Comparison of ENCODE assay signal across 17 cellular contexts in the genomic region with DNA sequence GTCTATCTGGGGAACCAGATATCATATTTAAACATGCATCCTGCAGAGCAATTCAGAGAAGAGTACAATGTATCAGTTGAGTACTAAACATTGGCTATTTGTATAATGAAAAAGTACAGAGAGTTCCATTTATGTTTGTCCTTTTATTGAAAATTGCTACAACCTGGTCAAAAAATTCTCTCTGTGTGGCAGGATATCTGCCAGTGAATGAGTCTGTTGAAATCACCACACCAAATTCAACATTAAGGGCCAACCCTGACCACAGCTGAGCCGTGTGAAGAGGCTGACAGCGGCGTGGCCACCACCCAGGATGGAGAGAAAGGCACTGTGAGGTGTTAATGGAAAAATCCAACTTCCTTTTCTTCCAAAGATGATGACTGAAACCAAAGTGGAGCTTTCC.
DNase-seq lines count a peak whose midpoint lies in the region; ATAC-seq, FAIRE-seq and TF ChIP-seq lines count a peak whose summit lies in the region.
"Had no signal": no experiment of that assay in that cellular context is flagged by ENCODE, and none has a peak within 500 bp of the region (broad histone marks: within the 10 kb centered on the region; RNA-seq: fewer than 3 reads in every experiment).

No MANE protein-coding gene starts in this region.

- H3K4me1 Mint-ChIP-seq in glutamatergic neuron (ENCODE audit: low read depth, unreplicated experiment), result no peaks in the 10 kb centered on the region
- H3K4me1 Mint-ChIP-seq: CD8-positive, alpha-beta memory T cell had no signal

- no peaks in the 10 kb centered on the region for H3K36me3 ChIP-seq in heart right ventricle
- H3K36me3 ChIP-seq in psoas muscle (ENCODE audit: insufficient read depth in 1 of 2, low read depth in 1 of 2), result no peaks in the 10 kb centered on the region
- H3K36me3 ChIP-seq in kidney (ENCODE audit: control insufficient read depth in 1 of 2, insufficient read depth in 2 of 2, low read length in 2 of 2), result no peaks in the 10 kb centered on the region
- H3K36me3 ChIP-seq: BLaER1, SJCRH30 had no signal

- intact Hi-C loops in Right ventricle myocardium inferior (cut with DNase I) (loop anchor here (10.0 kb wide), 1 partner anchor 528 kb away; no protein-coding TSS in a partner anchor), cardiac septum (cut with DNase I) (no loop called here), heart right ventricle (cut with DNase I) (loop anchor here in 1 of 10 donors (5.0 kb wide), 1 partner anchor 546 kb away; no protein-coding TSS in a partner anchor), psoas muscle (cut with DNase I) (no loop called here), kidney (cut with DNase I) (no loop called here)

- no peak overlapping the region for H3K4me3 Mint-ChIP-seq in glutamatergic neuron (ENCODE audit: unreplicated experiment)
- H3K4me3 Mint-ChIP-seq: CD8-positive, alpha-beta memory T cell had no signal

- H3K27ac ChIP-seq in heart right ventricle, result peak overlapping the region in 2 of 10 donors; percentile 20 to 21
- no peak overlapping the region for H3K27ac ChIP-seq in psoas muscle
- no peak overlapping the region for H3K27ac ChIP-seq in kidney (ENCODE audit: low read depth in 2 of 2, low read length in 2 of 2)
- H3K27ac ChIP-seq: 22Rv1, BLaER1, SJCRH30 had no signal

- no peaks in the 10 kb centered on the region for H3K9me3 Mint-ChIP-seq in glutamatergic neuron (ENCODE audit: unreplicated experiment)
- H3K9me3 Mint-ChIP-seq: CD8-positive, alpha-beta memory T cell had no signal

- no peak for FAIRE-seq in kidney (lab: Jason Lieb, UNC)

- 73 to 76% methylated on average over 3 of the region's 3 CpGs for WGBS in heart right ventricle, 2 donors
- 46 to 77% (median 55%) methylated on average over 3 of the region's 3 CpGs for WGBS in psoas muscle, 3 donors

- H3K27ac Mint-ChIP-seq in glutamatergic neuron (ENCODE audit: unreplicated experiment), result no peak overlapping the region
- H3K27ac Mint-ChIP-seq: CD8-positive, alpha-beta memory T cell had no signal

- ATAC-seq in Right ventricle myocardium inferior (peak; percentile 94), heart right ventricle (peak; percentile 57 to 90 (median 69)), psoas muscle (peak in 2 of 4 donors; percentile 54 to 63)

- DNase-seq in Right ventricle myocardium inferior (ENCODE audit: missing footprints) (peak; percentile 84), cardiac septum (ENCODE audit: low spot score) (no peak), heart right ventricle (peak in 1 of 2 donors; percentile 63), psoas muscle (peak; percentile 68 to 75), HuH-7.5 (ENCODE audit: low spot score) (no peak), kidney (no peak), glutamatergic neuron (no peak)
- DNase-seq in activated naive CD4-positive, alpha-beta T cell treated with Interleukin-2 at 50 U/mL for 16 hours, result no peak
- DNase-seq: CD8-positive, alpha-beta memory T cell; Karpas-422; MM.1S; NCI-H1105 treated with DMSO at 0.1 percent for 48 hours; NCI-H2029 treated with DMSO at 0.1 percent for 48 hours; NCI-H524; SJCRH30 had no signal

- H3K36me3 Mint-ChIP-seq in glutamatergic neuron (ENCODE audit: unreplicated experiment), result no peaks in the 10 kb centered on the region
- H3K36me3 Mint-ChIP-seq: CD8-positive, alpha-beta memory T cell had no signal

- no peaks in the 10 kb centered on the region for H3K27me3 Mint-ChIP-seq in glutamatergic neuron (ENCODE audit: unreplicated experiment)

- H3K9ac ChIP-seq in kidney (ENCODE audit: low read length in 2 of 2), result no peak overlapping the region
- H3K9ac ChIP-seq: BLaER1 had no signal

- H3K4me3 ChIP-seq in heart right ventricle (no peak overlapping the region), psoas muscle (no peak overlapping the region), kidney (ENCODE audit: low read length in 2 of 2) (no peak overlapping the region)
- H3K4me3 ChIP-seq: BLaER1, SJCRH30 had no signal

- H3K4me1 ChIP-seq in heart right ventricle (peaks cover 0 to 9% (median 0%) of the 10 kb centered on the region in 9 donors), psoas muscle (no peaks in the 10 kb centered on the region), kidney (ENCODE audit: control insufficient read depth in 1 of 2, insufficient read depth in 1 of 2, low read depth in 1 of 2, low read length in 2 of 2) (no peaks in the 10 kb centered on the region)
- H3K4me1 ChIP-seq: BLaER1, SJCRH30 had no signal

- H3K27me3 ChIP-seq in heart right ventricle, result no peaks in the 10 kb centered on the region
- H3K27me3 ChIP-seq in psoas muscle (ENCODE audit: insufficient read depth in 3 of 3, low read length in 2 of 3), result no peaks in the 10 kb centered on the region
- H3K27me3 ChIP-seq: BLaER1, SJCRH30 had no signal

- TF ChIP-seq CTCF in heart right ventricle (IDR thresholded peaks at IDR 0.05) (no peak), psoas muscle (IDR thresholded peaks at IDR 0.05) (no peak), kidney (IDR thresholded peaks at IDR 0.05; ENCODE audit: borderline replicate concordance, extremely low read depth, insufficient read depth) (no peak), glutamatergic neuron (IDR thresholded peaks at IDR 0.05; ENCODE audit: partially characterized antibody, unreplicated experiment) (no peak)

- H3K9me3 ChIP-seq in heart right ventricle (no peaks in the 10 kb centered on the region), psoas muscle (no peaks in the 10 kb centered on the region), kidney (ENCODE audit: control insufficient read depth in 1 of 2, low read length in 2 of 2) (no peaks in the 10 kb centered on the region)
- H3K9me3 ChIP-seq: BLaER1, SJCRH30 had no signal

Comparison
In these comparisons a context has a peak if more than half of its experiments do, and no peak if none do; other contexts are left out.
1. DNase-seq: peak in Right ventricle myocardium inferior (single experiment) and psoas muscle (2 of 2); none in cardiac septum (single experiment), HuH-7.5 (single experiment), activated naive CD4-positive, alpha-beta T cell treated with Interleukin-2 at 50 U/mL for 16 hours (single experiment), kidney (single experiment) and glutamatergic neuron (single experiment).